8 cellular contexts compared by ENCODE assay signal in genomic region chrX:55717521-55718497, GRCh38.
A peak's percentile ranks its signal among the peaks of the same experiment; 100 is the strongest.
DNase-seq lines count a peak whose midpoint lies in the region; ATAC-seq and FAIRE-seq lines count a peak whose summit lies in the region.

Gene RRAGB, plus strand, starts transcription at chrX:55717749. Its CDS starts 579 bp downstream, at chrX:55718328.

- FAIRE-seq in A204.1 (lab: Jason Lieb, UNC): peak; percentile 77

- DNase-seq in NCI-H2107 treated with DMSO at 0.1 percent for 48 hours (lab: John Stamatoyannopoulos, UW; ENCODE audit: unreplicated experiment) (peak; percentile 97), UCSD-AML1 (lab: John Stamatoyannopoulos, UW; ENCODE audit: unreplicated experiment) (peak; percentile 92), brain pericyte (ENCODE audit: low read depth, low spot score) (peak; percentile 83), skeletal muscle cell (ENCODE audit: low read depth) (peak; percentile 76)

- ATAC-seq in GM18520 (IDR thresholded peaks at IDR 0.05; ENCODE audit: unreplicated experiment) (peak; percentile 95), HG03064 (IDR thresholded peaks at IDR 0.05; ENCODE audit: low read depth, unreplicated experiment) (peak; percentile 93)

- H3K4me3 ChIP-seq in iPS-11a (ENCODE audit: low read depth, low read length): peak within 1 kb of the TSS; percentile 58
- peak within 1 kb of the TSS; percentile 72 for H3K4me3 ChIP-seq in skeletal muscle cell (ENCODE audit: low read depth, low read length)

Comparison
In these comparisons a context has a peak if more than half of its experiments do, and no peak if none do; other contexts are left out.
1. Peak in every context shown above with its lines: DNase-seq, ATAC-seq and H3K4me3 ChIP-seq.